11 cellular contexts compared by ENCODE assay signal in genomic region chr12:104583311-104583710, GRCh38.
DNase-seq lines count a peak whose midpoint lies in the region; ATAC-seq and TF ChIP-seq lines count a peak whose summit lies in the region.
"Had no signal": no experiment of that assay in that cellular context is flagged by ENCODE, and none has a peak within 500 bp of the region (broad histone marks: within the 10 kb centered on the region; RNA-seq: fewer than 3 reads in every experiment).

No MANE protein-coding gene starts in this region.

- TF ChIP-seq CTCF in nephron progenitor cell (IDR thresholded peaks at IDR 0.05) (no peak), stomach (IDR thresholded peaks at IDR 0.05) (no peak)

- no peak for TF ChIP-seq POLR2A in stomach (IDR thresholded peaks at IDR 0.05)

- no peaks in the 10 kb centered on the region for H3K27me3 ChIP-seq in stomach
- H3K27me3 ChIP-seq: left lung had no signal

- H3K36me3 Mint-ChIP-seq in nephron progenitor cell (ENCODE audit: low read depth), result no peaks in the 10 kb centered on the region
- peaks cover 9% of the 10 kb centered on the region for H3K36me3 Mint-ChIP-seq in activated CD4-positive, alpha-beta T cell treated with anti-CD3 and anti-CD28 coated beads, Interleukin-2, amount 10 ng/mL, durations not matched to agents 24 days and 14 days (ENCODE audit: low read depth)
- H3K36me3 Mint-ChIP-seq in T-cell, result peaks cover 10% of the 10 kb centered on the region

- intact Hi-C loops in activated CD4-positive, alpha-beta T cell treated with anti-CD3 and anti-CD28 coated beads, Interleukin-2, amount 10 ng/mL, durations not matched to agents 24 days and 14 days (cut with micrococcal nuclease), result loop anchor here (5.0 kb wide), 2 partner anchors 114 to 126 kb away; partner anchors contain the start of gene CHST11
- intact Hi-C loops in stomach (cut with DNase I; ENCODE audit: low total_unique reads), result no loop called here

- peaks cover 4 to 35% (median 18%) of the 10 kb centered on the region in 4 donors for H3K4me1 ChIP-seq in stomach

- H3K36me3 ChIP-seq in stomach, result no peaks in the 10 kb centered on the region
- H3K36me3 ChIP-seq: left lung had no signal

- no peak for TF ChIP-seq EP300 in stomach (IDR thresholded peaks at IDR 0.05)

- POLR2A ChIA-PET in T-cell (lab: Charles Lee), result interaction anchor here in 1 of 2 donors (0.7 kb wide), 1 partner anchor 21 kb away, joined by 4 read pairs; no protein-coding TSS in a partner anchor

- H3K27ac ChIP-seq in stomach, result no peak overlapping the region
- H3K27ac ChIP-seq: left lung had no signal

- CTCF ChIA-PET in T-cell (lab: Charles Lee), result interaction anchor here in 1 of 2 donors (1.1 kb wide), 1 partner anchor 201 kb away, joined by 3 read pairs; no protein-coding TSS in a partner anchor

- peak overlapping the region; percentile 30 for H3K27ac Mint-ChIP-seq in nephron progenitor cell
- no peak overlapping the region for H3K27ac Mint-ChIP-seq in activated CD4-positive, alpha-beta T cell treated with anti-CD3 and anti-CD28 coated beads, Interleukin-2, amount 10 ng/mL, durations not matched to agents 24 days and 14 days
- peak overlapping the region in 1 of 2 donors; percentile 61 for H3K27ac Mint-ChIP-seq in T-cell

- 60 to 82% (median 63%) methylated on average over 4 of the region's 4 CpGs for WGBS in stomach, 5 donors

- H3K4me1 Mint-ChIP-seq in nephron progenitor cell (peaks cover 76% of the 10 kb centered on the region), T-cell (peaks cover 68 to 84% (median 82%) of the 10 kb centered on the region in 3 donors)
- peaks cover 56% of the 10 kb centered on the region for H3K4me1 Mint-ChIP-seq in activated CD4-positive, alpha-beta T cell treated with anti-CD3 and anti-CD28 coated beads, Interleukin-2, amount 10 ng/mL, durations not matched to agents 24 days and 14 days

- no peak for DNase-seq in nephron progenitor cell
- no peak for DNase-seq in activated CD4-positive, alpha-beta T cell treated with anti-CD3 and anti-CD28 coated beads, Interleukin-2, amount 10 ng/mL, durations not matched to agents 24 days and 14 days
- no peak for DNase-seq in stomach
- no peak for DNase-seq in T-cell
- DNase-seq: IMR-90, left lung, NCI-H187 treated with DMSO at 0.1 percent for 48 hours, occipital lobe had no signal

- H3K4me3 Mint-ChIP-seq in nephron progenitor cell (no peak overlapping the region), T-cell (no peak overlapping the region)
- H3K4me3 Mint-ChIP-seq in activated CD4-positive, alpha-beta T cell treated with anti-CD3 and anti-CD28 coated beads, Interleukin-2, amount 10 ng/mL, durations not matched to agents 24 days and 14 days, result no peak overlapping the region

- ATAC-seq in GM18870 (IDR thresholded peaks at IDR 0.05; ENCODE audit: unreplicated experiment) (peak; percentile 41), GM21576 (IDR thresholded peaks at IDR 0.05; ENCODE audit: unreplicated experiment) (peak; percentile 50), HG03432 (IDR thresholded peaks at IDR 0.05; ENCODE audit: unreplicated experiment) (peak; percentile 55), T-cell (replicated peaks in 1 of 4) (no peak)
- ATAC-seq: left lung had no signal

- peaks cover 7% of the 10 kb centered on the region for H3K27me3 Mint-ChIP-seq in nephron progenitor cell (ENCODE audit: low read depth, poor library complexity)
- no peaks in the 10 kb centered on the region for H3K27me3 Mint-ChIP-seq in activated CD4-positive, alpha-beta T cell treated with anti-CD3 and anti-CD28 coated beads, Interleukin-2, amount 10 ng/mL, durations not matched to agents 24 days and 14 days
- no peaks in the 10 kb centered on the region for H3K27me3 Mint-ChIP-seq in T-cell

- H3K9me3 Mint-ChIP-seq in nephron progenitor cell, result no peaks in the 10 kb centered on the region
- H3K9me3 Mint-ChIP-seq in activated CD4-positive, alpha-beta T cell treated with anti-CD3 and anti-CD28 coated beads, Interleukin-2, amount 10 ng/mL, durations not matched to agents 24 days and 14 days, result no peaks in the 10 kb centered on the region
- H3K9me3 Mint-ChIP-seq in T-cell, result no peaks in the 10 kb centered on the region

- no peaks in the 10 kb centered on the region for H3K9me3 ChIP-seq in stomach
- H3K9me3 ChIP-seq: left lung had no signal

- H3K4me3 ChIP-seq in stomach, result no peak overlapping the region
- H3K4me3 ChIP-seq: left lung had no signal

Comparison
In these comparisons a context has a peak if more than half of its experiments do, and no peak if none do; other contexts are left out.
1. ATAC-seq: peak in GM18870 (single experiment), GM21576 (single experiment) and HG03432 (single experiment); none in T-cell (0 of 4).